30 cellular contexts compared by ENCODE assay signal in genomic region chr3:150823277-150823676, GRCh38.
"Had no signal": no experiment of that assay in that cellular context is flagged by ENCODE, and none has a peak within 500 bp of the region (broad histone marks: within the 10 kb centered on the region; RNA-seq: fewer than 3 reads in every experiment).

No MANE protein-coding gene starts in this region.

- H3K4me1 ChIP-seq: ascending aorta, Peyer's patch, SJSA1 had no signal

- H3K4me3 ChIP-seq: ascending aorta, cardiac muscle cell, K562, Peyer's patch, SJSA1 had no signal

- H3K4me2 ChIP-seq: SK-N-SH had no signal

- H3K9me3 ChIP-seq: ascending aorta, Peyer's patch, SJSA1, SK-N-SH had no signal

- H3K36me3 ChIP-seq: ascending aorta, cardiac muscle cell, Peyer's patch, SJSA1 had no signal

- H3K27me3 ChIP-seq: ascending aorta, cardiac muscle cell, Peyer's patch, SJSA1 had no signal

- DNase-seq: activated CD4-positive, alpha-beta memory T cell treated with anti-CD3 and anti-CD28 coated beads, Interleukin-2, amount 10 ng/mL, durations not matched to agents 7 days and 5 days; activated CD4-positive, alpha-beta T cell treated with anti-CD3 and anti-CD28 coated beads for 4 hours; activated CD8-positive, alpha-beta memory T cell treated with anti-CD3 and anti-CD28 coated beads for 24 hours; activated CD8-positive, alpha-beta memory T cell treated with anti-CD3 and anti-CD28 coated beads, Interleukin-2, amount 10 ng/mL, durations not matched to agents 7 days and 5 days; activated CD8-positive, alpha-beta memory T cell treated with anti-CD3 and anti-CD28 coated beads, Interleukin-2, amount 50 U/mL, for 48 hours; activated effector memory CD4-positive, alpha-beta T cell treated with Interleukin-2 at 50 U/mL for 16 hours; activated naive CD4-positive, alpha-beta T cell treated with anti-CD3 and anti-CD28 coated beads, Interleukin-2, amount 50 U/mL, for 16 hours; activated naive CD8-positive, alpha-beta T cell treated with anti-CD3 and anti-CD28 coated beads for 36 hours; activated T-cell treated with anti-CD3 and anti-CD28 coated beads, Interleukin-2, amount 50 U/mL, for 48 hours; amniotic stem cell; cerebellar nuclear complex; NCI-H1092 treated with DMSO at 0.1 percent for 48 hours; NCI-H1417 treated with DMSO at 0.1 percent for 48 hours; NCI-H187 treated with DMSO at 0.1 percent for 48 hours; NCI-H2081; NCI-H2171 treated with DMSO at 0.1 percent for 48 hours; NCI-H2227 treated with DMSO at 0.1 percent for 48 hours; NCI-H446 treated with DMSO at 0.1 percent for 48 hours; NCI-H526; NCI-H748 treated with DMSO at 0.1 percent for 48 hours; NK-92 treated with Interleukin-12 subunit alpha and Interleukin-12 subunit beta, amount 100 ng/mL, for 24 hours; PC-3; Peyer's patch; RPMI8226; SHP77 treated with DMSO at 0.1 percent for 48 hours; SK-N-SH had no signal

- H3K27ac ChIP-seq: ascending aorta, cardiac muscle cell, Peyer's patch, SJSA1 had no signal
